Comparison of ENCODE assay signal across 21 cellular contexts in the genomic region with DNA sequence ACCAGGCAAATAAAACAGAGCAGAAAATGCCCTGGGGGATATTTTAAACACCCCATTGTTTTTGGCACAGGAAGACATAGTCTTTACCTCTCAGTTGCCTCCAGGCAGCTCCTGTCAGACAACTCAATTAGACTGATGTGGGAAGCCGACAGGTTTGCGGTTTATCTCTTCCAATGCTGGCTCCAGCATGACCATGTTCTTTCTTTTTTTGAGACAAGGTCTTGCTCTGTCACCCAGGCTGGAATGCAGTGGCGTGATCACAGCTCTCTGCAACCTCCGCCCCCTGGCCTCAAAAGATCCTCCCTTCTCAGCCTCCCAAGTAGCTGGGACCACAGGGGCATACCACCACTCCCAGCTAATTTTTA.
A peak's percentile ranks its signal among the peaks of the same experiment; 100 is the strongest.
DNase-seq lines count a peak whose midpoint lies in the region; ATAC-seq and TF ChIP-seq lines count a peak whose summit lies in the region.
"Had no signal": no experiment of that assay in that cellular context is flagged by ENCODE, and none has a peak within 500 bp of the region (broad histone marks: within the 10 kb centered on the region; RNA-seq: fewer than 3 reads in every experiment).

No MANE protein-coding gene starts in this region.

- ATAC-seq in CD8-positive, alpha-beta T cell, result no peak
- ATAC-seq: naive thymus-derived CD8-positive, alpha-beta T cell had no signal

- BruUV-seq in PC-9 (replicated peaks; lab: Mats Ljungman, UMichigan), result no TSS peak

- no peaks in the 10 kb centered on the region for H3K79me2 ChIP-seq in PC-9 (ENCODE audit: low read depth)
- H3K79me2 ChIP-seq: parathyroid adenoma had no signal

- no peaks in the 10 kb centered on the region for H3K36me3 Mint-ChIP-seq in glutamatergic neuron (ENCODE audit: unreplicated experiment)
- no peaks in the 10 kb centered on the region for H3K36me3 Mint-ChIP-seq in CD8-positive, alpha-beta T cell
- H3K36me3 Mint-ChIP-seq: memory B cell had no signal

- H3K27me3 ChIP-seq in PC-9 (ENCODE audit: insufficient read depth, low read depth), result no peaks in the 10 kb centered on the region
- no peaks in the 10 kb centered on the region for H3K27me3 ChIP-seq in CD8-positive, alpha-beta T cell (ENCODE audit: insufficient read depth, low read length)
- H3K27me3 ChIP-seq: transverse colon had no signal

- H3K4me1 Mint-ChIP-seq in glutamatergic neuron (ENCODE audit: low read depth, unreplicated experiment), result peaks cover 2% of the 10 kb centered on the region
- peaks cover 12% of the 10 kb centered on the region for H3K4me1 Mint-ChIP-seq in CD8-positive, alpha-beta T cell (ENCODE audit: low read depth)

- peaks cover 26% of the 10 kb centered on the region for H3F3A ChIP-seq in PC-9 (ENCODE audit: insufficient read depth, low read depth)

- POLR2A ChIA-PET in PC-9 (lab: Charles Lee; ENCODE audit: unreplicated experiment), result interaction anchor here (0.6 to 0.8 kb wide), 3 partner anchors 188 to 650 kb away, joined by 3 to 9 read pairs (median 5); no protein-coding TSS in a partner anchor
- POLR2A ChIA-PET in CD8-positive, alpha-beta T cell (lab: Charles Lee), result no interaction called here

- intact Hi-C loops in PC-9 (cut with micrococcal nuclease; ENCODE audit: unreplicated experiment), result loop anchor here (1.0 to 5.0 kb wide), 5 partner anchors 8 to 385 kb away; no protein-coding TSS in a partner anchor
- intact Hi-C loops in CD8-positive, alpha-beta T cell (cut with DNase I, micrococcal nuclease), result no loop called here

- no peaks in the 10 kb centered on the region for H3K9me3 Mint-ChIP-seq in glutamatergic neuron (ENCODE audit: unreplicated experiment)
- peaks cover 4% of the 10 kb centered on the region for H3K9me3 Mint-ChIP-seq in CD8-positive, alpha-beta T cell

- no peaks in the 10 kb centered on the region for H3K36me3 ChIP-seq in PC-9 (ENCODE audit: low read depth)
- H3K36me3 ChIP-seq in CD8-positive, alpha-beta T cell (ENCODE audit: insufficient read depth, low read length), result no peaks in the 10 kb centered on the region
- H3K36me3 ChIP-seq: transverse colon had no signal

- H4K20me1 ChIP-seq in PC-9 (ENCODE audit: insufficient read depth), result no peaks in the 10 kb centered on the region

- CTCF ChIA-PET in PC-9 (lab: Charles Lee), result interaction anchor here (0.6 kb wide), 2 partner anchors 46 to 208 kb away, joined by 4 to 7 read pairs; no protein-coding TSS in a partner anchor
- CTCF ChIA-PET in CD8-positive, alpha-beta T cell (lab: Charles Lee), result no interaction called here

- H3K9me2 ChIP-seq in PC-9 (ENCODE audit: insufficient read depth), result no peaks in the 10 kb centered on the region

- 0 out of 2 replicates have a peak overlapping the region, but pooled peaks have one; percentile 70 for H2AFZ ChIP-seq in PC-9
- H2AFZ ChIP-seq: parathyroid adenoma had no signal

- H3K4me3 Mint-ChIP-seq in glutamatergic neuron (ENCODE audit: unreplicated experiment), result no peak overlapping the region
- H3K4me3 Mint-ChIP-seq in CD8-positive, alpha-beta T cell, result no peak overlapping the region
- H3K4me3 Mint-ChIP-seq: activated naive CD8-positive, alpha-beta T cell; dendritic cell treated with granulocyte-macrophage colony-stimulating factor and Interleukin-4, amounts not matched to agents 40 ng/mL and 50 ng/mL, for 4 days; memory B cell; naive thymus-derived CD8-positive, alpha-beta T cell had no signal

- TF ChIP-seq CTCF in PC-9 (conservative IDR thresholded peaks at IDR 0.05) (no peak), glutamatergic neuron (IDR thresholded peaks at IDR 0.05; ENCODE audit: partially characterized antibody, unreplicated experiment) (no peak)
- no peak for TF ChIP-seq CTCF in CD8-positive, alpha-beta T cell (IDR thresholded peaks at IDR 0.05)

- no peaks in the 10 kb centered on the region for H3K9me3 ChIP-seq in PC-9 (ENCODE audit: insufficient read depth, low read depth)
- no peaks in the 10 kb centered on the region for H3K9me3 ChIP-seq in CD8-positive, alpha-beta T cell (ENCODE audit: low read length)
- H3K9me3 ChIP-seq: transverse colon had no signal

- peak overlapping the region; percentile 59 for H3K4me2 ChIP-seq in PC-9
- H3K4me2 ChIP-seq: KMS-11 had no signal

- H3K27me3 Mint-ChIP-seq in glutamatergic neuron (ENCODE audit: unreplicated experiment), result peaks cover 4% of the 10 kb centered on the region
- H3K27me3 Mint-ChIP-seq in CD8-positive, alpha-beta T cell (ENCODE audit: low read depth), result no peaks in the 10 kb centered on the region
- H3K27me3 Mint-ChIP-seq: activated naive CD8-positive, alpha-beta T cell; memory B cell; naive thymus-derived CD8-positive, alpha-beta T cell had no signal

- H3K4me3 ChIP-seq in PC-9, result no peak overlapping the region
- no peak overlapping the region for H3K4me3 ChIP-seq in CD8-positive, alpha-beta T cell (ENCODE audit: low read depth, low read length)
- H3K4me3 ChIP-seq: transverse colon had no signal

- peak overlapping the region; percentile 92 for H3K27ac ChIP-seq in PC-9
- peak overlapping the region; percentile 92 for H3K27ac ChIP-seq in epithelial cell of prostate
- H3K27ac ChIP-seq in CD8-positive, alpha-beta T cell (ENCODE audit: low read depth, low read length), result no peak overlapping the region
- H3K27ac ChIP-seq: KMS-11, parathyroid adenoma, transverse colon had no signal

- H3K4me1 ChIP-seq in PC-9 (replicated peaks; ENCODE audit: insufficient read depth), result peaks cover 30% of the 10 kb centered on the region
- H3K4me1 ChIP-seq in CD8-positive, alpha-beta T cell (ENCODE audit: insufficient read depth, low read length), result no peaks in the 10 kb centered on the region
- H3K4me1 ChIP-seq: parathyroid adenoma, transverse colon had no signal

- H3K27ac Mint-ChIP-seq in glutamatergic neuron (ENCODE audit: unreplicated experiment), result no peak overlapping the region
- H3K27ac Mint-ChIP-seq in CD8-positive, alpha-beta T cell, result no peak overlapping the region
- H3K27ac Mint-ChIP-seq: activated naive CD8-positive, alpha-beta T cell; memory B cell had no signal

- DNase-seq in Daoy (ENCODE audit: low read depth) (peak; percentile 75), PC-9 (peak; percentile 62 to 92), epithelial cell of prostate (ENCODE audit: low read depth, low spot score) (peak; percentile 94), glutamatergic neuron (no peak), NCI-H1417 treated with DMSO at 0.1 percent for 48 hours (lab: John Stamatoyannopoulos, UW) (no peak)
- peak; percentile 8 for DNase-seq in stimulated activated CD8-positive, alpha-beta memory T cell treated with anti-CD3 and anti-CD28 coated beads, Interleukin-4, amount 100 ng/mL, for 48 hours
- DNase-seq in CD8-positive, alpha-beta T cell, result no peak
- no peak for DNase-seq in stimulated activated CD4-positive, alpha-beta T cell treated with anti-CD3 and anti-CD28 coated beads, Interleukin-4, amount 100 ng/mL, for 4 hours
- DNase-seq: activated CD4-positive, alpha-beta T cell treated with anti-CD3 and anti-CD28 coated beads for 1 hour; HCEC 1CT; naive thymus-derived CD8-positive, alpha-beta T cell; NCI-H1048; NCI-H2029; NCI-H524 treated with DMSO at 0.1 percent for 48 hours; stimulated activated naive CD4-positive, alpha-beta T cell treated with Interleukin-2 at 50 U/mL for 16 hours; transverse colon had no signal

Comparison
In these comparisons a context has a peak if more than half of its experiments do, and no peak if none do; other contexts are left out.
1. DNase-seq: peak in Daoy (single experiment), PC-9 (2 of 2), epithelial cell of prostate (single experiment) and stimulated activated CD8-positive, alpha-beta memory T cell treated with anti-CD3 and anti-CD28 coated beads, Interleukin-4, amount 100 ng/mL, for 48 hours (single experiment); none in glutamatergic neuron (single experiment), CD8-positive, alpha-beta T cell (0 of 7), stimulated activated CD4-positive, alpha-beta T cell treated with anti-CD3 and anti-CD28 coated beads, Interleukin-4, amount 100 ng/mL, for 4 hours (0 of 2) and NCI-H1417 treated with DMSO at 0.1 percent for 48 hours (single experiment).